In the genomic region with DNA sequence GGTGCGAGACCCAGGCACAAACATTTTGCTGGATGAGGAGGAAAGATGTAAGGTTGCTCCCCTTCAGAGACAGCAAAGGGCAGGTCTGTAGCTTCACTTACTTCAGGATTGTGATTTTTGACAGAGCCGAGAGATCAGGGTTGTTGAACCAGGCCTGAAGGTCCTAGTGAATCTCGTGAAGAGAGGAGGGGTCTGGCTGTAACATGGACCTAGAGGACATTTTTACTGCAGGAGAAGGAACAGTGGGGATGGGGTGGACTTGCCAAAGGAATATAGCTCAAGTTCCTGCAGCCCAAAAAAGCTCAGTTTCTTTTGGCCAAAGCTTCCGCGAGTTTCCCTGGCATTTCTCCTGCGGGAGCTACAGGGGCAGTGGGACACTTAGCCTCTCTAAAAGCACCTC, we compare ENCODE assay signal across 10 cellular contexts. TPM values are rescaled to one million over a fixed set of nuclear protein-coding genes. Genes with fewer than 3 reads are reported as not detected.
A peak's percentile ranks its signal among the peaks of the same experiment; 100 is the strongest.
DNase-seq lines count a peak whose midpoint lies in the region; ATAC-seq, FAIRE-seq and TF ChIP-seq lines count a peak whose summit lies in the region.
"Had no signal": no experiment of that assay in that cellular context is flagged by ENCODE, and none has a peak within 500 bp of the region (broad histone marks: within the 10 kb centered on the region; RNA-seq: fewer than 3 reads in every experiment).

No MANE protein-coding gene starts in this region.

- peaks cover 47% of the 10 kb centered on the region for H3K79me2 ChIP-seq in astrocyte (ENCODE audit: insufficient read depth, low read length)

- in situ Hi-C loops in brain microvascular endothelial cell (cut with HindIII; ENCODE audit: low pct_ligation_motif_present, low sequenced_read_pairs): no loop called here

- no peaks in the 10 kb centered on the region for H3K9me3 ChIP-seq in CD4-positive, alpha-beta T cell (ENCODE audit: control insufficient read depth, low read length)
- H3K9me3 ChIP-seq in astrocyte (ENCODE audit: insufficient read depth, low read depth, low read length): no peaks in the 10 kb centered on the region
- no peaks in the 10 kb centered on the region for H3K9me3 ChIP-seq in sigmoid colon

- WGBS in sigmoid colon, 2 donors: 73 to 88% methylated on average over 6 of the region's 6 CpGs

- peak overlapping the region; percentile 93 for H3K9ac ChIP-seq in astrocyte (ENCODE audit: low read length)

- no peak for TF ChIP-seq EP300 in sigmoid colon (IDR thresholded peaks at IDR 0.05)

- no peaks in the 10 kb centered on the region for H3K9me3 Mint-ChIP-seq in CD4-positive, alpha-beta T cell
- peaks cover 3% of the 10 kb centered on the region for H3K9me3 Mint-ChIP-seq in astrocyte (ENCODE audit: unreplicated experiment)
- peaks cover 0 to 13% (median 3%) of the 10 kb centered on the region in 6 donors for H3K9me3 Mint-ChIP-seq in immature natural killer cell

- peaks cover 27% of the 10 kb centered on the region for H4K20me1 ChIP-seq in astrocyte (ENCODE audit: insufficient read depth, low read length)

- no peak for TF ChIP-seq POLR2A in sigmoid colon (IDR thresholded peaks at IDR 0.05)

- intact Hi-C loops in CD4-positive, alpha-beta T cell (cut with DNase I, micrococcal nuclease): no loop called here
- intact Hi-C loops in sigmoid colon (cut with DNase I): loop anchor here (2.0 to 10.0 kb wide), 5 partner anchors 86 to 349 kb away; a partner anchor contains a TSS

- no peak for TF ChIP-seq CTCF in CD4-positive, alpha-beta T cell (IDR thresholded peaks at IDR 0.05)
- no peak for TF ChIP-seq CTCF in astrocyte (IDR thresholded peaks at IDR 0.05; ENCODE audit: insufficient read depth, low read depth, low read length)
- TF ChIP-seq CTCF in sigmoid colon (IDR thresholded peaks at IDR 0.05): no peak
- TF ChIP-seq CTCF in brain microvascular endothelial cell (IDR thresholded peaks at IDR 0.05; ENCODE audit: low read depth, low read length, missing control alignments): no peak

- peaks cover 69% of the 10 kb centered on the region for H3K27me3 Mint-ChIP-seq in CD4-positive, alpha-beta T cell
- H3K27me3 Mint-ChIP-seq in astrocyte (ENCODE audit: low read depth, unreplicated experiment): peaks cover 20% of the 10 kb centered on the region
- peaks cover 5 to 29% (median 7%) of the 10 kb centered on the region in 3 donors for H3K27me3 Mint-ChIP-seq in immature natural killer cell (ENCODE audit: low read depth in 3 of 3)

- peak overlapping the region; percentile 88 for H2AFZ ChIP-seq in astrocyte (ENCODE audit: low read depth, low read length)

- peak overlapping the region; percentile 7 for H3K4me3 Mint-ChIP-seq in CD4-positive, alpha-beta T cell
- H3K4me3 Mint-ChIP-seq in astrocyte (ENCODE audit: unreplicated experiment): peak overlapping the region; percentile 81
- peak overlapping the region in 3 of 5 donors; percentile 28 to 55 (median 38) for H3K4me3 Mint-ChIP-seq in immature natural killer cell

- H3K36me3 ChIP-seq in astrocyte (ENCODE audit: insufficient read depth, low read length): no peaks in the 10 kb centered on the region
- H3K36me3 ChIP-seq in sigmoid colon: no peaks in the 10 kb centered on the region
- H3K36me3 ChIP-seq in brain microvascular endothelial cell (replicated peaks): peaks cover 3% of the 10 kb centered on the region

- H3K4me1 ChIP-seq in astrocyte (ENCODE audit: insufficient read depth, low read length) (peaks cover 25% of the 10 kb centered on the region), sigmoid colon (peaks cover 0 to 28% (median 25%) of the 10 kb centered on the region in 4 donors)

- FAIRE-seq in astrocyte (lab: Jason Lieb, UNC): no peak

- no peak overlapping the region for H3K27ac Mint-ChIP-seq in CD4-positive, alpha-beta T cell
- H3K27ac Mint-ChIP-seq in astrocyte (ENCODE audit: unreplicated experiment) (peak overlapping the region; percentile 70), immature natural killer cell (no peak overlapping the region)

- no peak overlapping the region for H3K27ac ChIP-seq in CD4-positive, alpha-beta T cell (ENCODE audit: low read depth, low read length)
- H3K27ac ChIP-seq in astrocyte (ENCODE audit: low read depth, low read length): no peak overlapping the region
- peak overlapping the region; percentile 93 to 97 (median 94) for H3K27ac ChIP-seq in sigmoid colon
- no peak overlapping the region for H3K27ac ChIP-seq in brain microvascular endothelial cell

- peaks cover 6% of the 10 kb centered on the region for H3K4me1 Mint-ChIP-seq in CD4-positive, alpha-beta T cell (ENCODE audit: low read depth)
- H3K4me1 Mint-ChIP-seq in astrocyte (ENCODE audit: low read depth, unreplicated experiment) (peaks cover 4% of the 10 kb centered on the region), immature natural killer cell (no peaks in the 10 kb centered on the region)

- H3K4me3 ChIP-seq in astrocyte (ENCODE audit: insufficient read depth, low read depth, low read length) (peak overlapping the region; percentile 69), sigmoid colon (peak overlapping the region in 3 of 4 donors; percentile 80 to 89 (median 83)), brain microvascular endothelial cell (ENCODE audit: low read depth, low read length) (no peak overlapping the region)

- ATAC-seq in CD4-positive, alpha-beta T cell (ENCODE audit: poor library complexity): no peak

- CTCF ChIA-PET in CD4-positive, alpha-beta T cell (lab: Charles Lee): no interaction called here

- H3K4me2 ChIP-seq in astrocyte (ENCODE audit: low read length): peak overlapping the region; percentile 97

- peaks cover 50% of the 10 kb centered on the region for H3K27me3 ChIP-seq in CD4-positive, alpha-beta T cell (ENCODE audit: control insufficient read depth, insufficient read depth, low read length)
- no peaks in the 10 kb centered on the region for H3K27me3 ChIP-seq in astrocyte (ENCODE audit: insufficient read depth, low read length)
- H3K27me3 ChIP-seq in sigmoid colon: no peaks in the 10 kb centered on the region
- no peaks in the 10 kb centered on the region for H3K27me3 ChIP-seq in brain microvascular endothelial cell (replicated peaks)

- POLR2A ChIA-PET in CD4-positive, alpha-beta T cell (lab: Charles Lee): no interaction called here

- no peaks in the 10 kb centered on the region for H3K36me3 Mint-ChIP-seq in CD4-positive, alpha-beta T cell (ENCODE audit: low read depth)
- H3K36me3 Mint-ChIP-seq in astrocyte (ENCODE audit: low read depth, unreplicated experiment) (peaks cover 3% of the 10 kb centered on the region), immature natural killer cell (peaks cover 0 to 3% (median 0%) of the 10 kb centered on the region in 3 donors)

- no peak for DNase-seq in CD4-positive, alpha-beta T cell
- DNase-seq in astrocyte (ENCODE audit: low read depth) (no peak), immature natural killer cell (no peak), sigmoid colon (no peak), dedifferentiated amniotic fluid mesenchymal stem cell (ENCODE audit: extremely low spot score) (no peak), brain microvascular endothelial cell (no peak), T1000 (lab: John Stamatoyannopoulos, UW) (no peak), SKM-1 treated with dmso at 0.1 percent for 144 hours (lab: John Stamatoyannopoulos, UW; ENCODE audit: unreplicated experiment) (no peak)
- DNase-seq: erythroblast, GDM1 had no signal

RNA-seq across cellular contexts. Expression of a gene that starts 1.0 kb away (rescaled TPM):
- total RNA-seq in CD4-positive, alpha-beta T cell: not detected
- 22.0 and 27.3 TPM in 2 replicates for total RNA-seq in astrocyte
- not detected for polyA plus RNA-seq in immature natural killer cell
- total RNA-seq in sigmoid colon: 10 to 100 TPM; 35.6 to 61.5 (median 40.8) TPM
- polyA plus RNA-seq in sigmoid colon: 10 to 100 TPM in 1 of 3 donors, 1 to 10 TPM in 2; 3.6 to 10.7 (median 5.5) TPM

Comparison
In these comparisons a context has a peak if more than half of its experiments do, and no peak if none do; other contexts are left out.
1. H3K27ac ChIP-seq: peak in sigmoid colon (4 of 4); none in CD4-positive, alpha-beta T cell (single experiment), astrocyte (single experiment) and brain microvascular endothelial cell (single experiment).
2. H3K4me3 Mint-ChIP-seq: peak in every context shown above with its lines; median percentile 81 in astrocyte; 38 in immature natural killer cell; 7 in CD4-positive, alpha-beta T cell.
3. RNA of a gene that starts 1.0 kb away (total RNA-seq): 35.6 to 61.5 TPM in sigmoid colon and 22.0 to 27.3 TPM in astrocyte; not detected in CD4-positive, alpha-beta T cell; every median in the first group is over 10 times any median in the second.